9 cellular contexts compared by ENCODE assay signal in the genomic region with DNA sequence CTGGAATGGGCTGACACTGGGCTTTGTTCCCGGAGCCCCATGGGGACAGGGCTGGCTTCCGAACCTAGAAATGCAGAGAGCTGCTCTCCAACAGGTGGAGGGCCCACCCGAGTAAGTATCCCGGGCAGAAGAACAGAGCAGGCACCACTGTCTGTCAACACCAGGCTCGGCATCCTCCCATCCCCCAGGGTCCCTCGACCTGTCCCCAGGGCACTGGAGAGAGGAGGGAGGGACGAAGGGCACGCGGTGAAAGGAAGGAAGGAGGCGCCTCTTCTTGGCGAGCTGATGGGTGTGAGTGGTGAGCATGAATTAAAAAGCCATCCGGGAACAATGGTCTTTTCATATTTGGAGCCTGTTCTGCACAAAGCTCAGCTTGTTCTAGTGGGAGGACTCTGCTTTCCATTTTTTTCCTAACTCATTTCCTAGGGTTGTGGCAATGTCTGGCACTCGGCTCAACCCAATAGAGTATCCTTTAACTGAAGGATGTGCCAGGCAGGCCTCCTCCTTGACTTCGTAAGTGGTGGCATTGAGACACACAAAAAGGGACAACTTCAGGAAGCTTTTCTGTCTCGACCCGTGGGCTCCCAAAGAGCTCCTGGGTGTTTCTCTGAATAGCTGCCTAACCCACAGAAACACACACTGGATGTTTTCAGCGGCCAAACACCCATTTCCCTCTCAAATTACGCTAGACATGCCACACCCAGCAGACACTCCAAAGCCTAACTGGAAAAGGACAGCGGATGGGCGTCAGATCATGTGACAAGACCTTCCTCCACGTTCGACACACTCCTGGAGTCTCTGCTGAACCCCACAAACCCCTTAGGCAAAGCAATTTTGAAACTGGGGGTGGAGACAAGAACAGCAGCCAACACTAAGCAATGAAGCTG. TPM values are rescaled to one million over a fixed set of nuclear protein-coding genes. Genes with fewer than 3 reads are reported as not detected.
DNase-seq lines count a peak whose midpoint lies in the region; ATAC-seq lines count a peak whose summit lies in the region.
"Had no signal": no experiment of that assay in that cellular context is flagged by ENCODE, and none has a peak within 500 bp of the region (broad histone marks: within the 10 kb centered on the region; RNA-seq: fewer than 3 reads in every experiment).

No MANE protein-coding gene starts in this region.

- peak; percentile 60 for DNase-seq in EH (ENCODE audit: low read depth)
- peak; percentile 35 for DNase-seq in adipocyte (ENCODE audit: low read depth)
- DNase-seq in left cardiac atrium: peak; percentile 59
- DNase-seq in putamen (ENCODE audit: low spot score): peak; percentile 86
- no peak for DNase-seq in KG1 (lab: John Stamatoyannopoulos, UW)
- DNase-seq in stimulated activated CD4-positive, alpha-beta T cell treated with anti-CD3 and anti-CD28 coated beads, Interleukin-12 subunit alpha, Interleukin-12 subunit beta, amount 100 ng/mL, for 4 hours: no peak
- DNase-seq: Karpas-422 had no signal

- ATAC-seq in left cardiac atrium: peak; percentile 68 to 77
- no peak for ATAC-seq in GM21737 (IDR thresholded peaks at IDR 0.05; ENCODE audit: unreplicated experiment)
- ATAC-seq in HG03159 (IDR thresholded peaks at IDR 0.05; ENCODE audit: unreplicated experiment): no peak

- peak overlapping the region; percentile 63 for H3K4me3 ChIP-seq in adipocyte (ENCODE audit: low read length)

- intact Hi-C loops in left cardiac atrium (cut with DNase I): no loop called here

- no peaks in the 10 kb centered on the region for H3K36me3 ChIP-seq in adipocyte (ENCODE audit: control insufficient read depth, insufficient read depth, low read length, severe bottlenecking)

- peaks cover 3% of the 10 kb centered on the region for H3K9me3 ChIP-seq in adipocyte (ENCODE audit: control insufficient read depth, low read length)

- peaks cover 45% of the 10 kb centered on the region for H3K4me1 ChIP-seq in adipocyte (ENCODE audit: control insufficient read depth, insufficient read depth, low read length)

- no peaks in the 10 kb centered on the region for H3K27me3 ChIP-seq in adipocyte (replicated peaks; ENCODE audit: control insufficient read depth, insufficient read depth, low read length)

- H3K9ac ChIP-seq in adipocyte (ENCODE audit: low read length): peak overlapping the region; percentile 12

RNA-seq across cellular contexts. Expression of gene ZFHX3, which starts 47.7 kb away (rescaled TPM):
- 10 to 100 TPM; 11.9 to 12.6 TPM for total RNA-seq in left cardiac atrium

Comparison
In these comparisons a context has a peak if more than half of its experiments do, and no peak if none do; other contexts are left out.
1. DNase-seq: peak in EH (single experiment), adipocyte (single experiment), left cardiac atrium (single experiment) and putamen (single experiment); none in KG1 (single experiment) and stimulated activated CD4-positive, alpha-beta T cell treated with anti-CD3 and anti-CD28 coated beads, Interleukin-12 subunit alpha, Interleukin-12 subunit beta, amount 100 ng/mL, for 4 hours (single experiment).
2. ATAC-seq: peak in left cardiac atrium (2 of 2); none in GM21737 (single experiment) and HG03159 (single experiment).